In genomic region chr15:40289140-40289775, GRCh38 we compare ENCODE assay signal across 15 cellular contexts. TPM values are rescaled to one million over a fixed set of nuclear protein-coding genes. Genes with fewer than 3 reads are reported as not detected.
DNase-seq lines count a peak whose midpoint lies in the region; FAIRE-seq and TF ChIP-seq lines count a peak whose summit lies in the region.
"Had no signal": no experiment of that assay in that cellular context is flagged by ENCODE, and none has a peak within 500 bp of the region (broad histone marks: within the 10 kb centered on the region; RNA-seq: fewer than 3 reads in every experiment).

No MANE protein-coding gene starts in this region.

- H3K9me3 ChIP-seq in Caco-2 (no peaks in the 10 kb centered on the region), HEK293 (ENCODE audit: control insufficient read depth, insufficient read depth, low read depth, low read length) (no peaks in the 10 kb centered on the region), mammary epithelial cell (replicated peaks; ENCODE audit: insufficient read depth, low read length) (no peaks in the 10 kb centered on the region)

- H3K9me3 Mint-ChIP-seq in Caco-2 (ENCODE audit: unreplicated experiment) = no peaks in the 10 kb centered on the region
- no peaks in the 10 kb centered on the region for H3K9me3 Mint-ChIP-seq in neural crest cell
- H3K9me3 Mint-ChIP-seq: memory B cell; stimulated activated naive CD8-positive, alpha-beta T cell treated with anti-CD3 and anti-CD28 coated beads, Interleukin-15, amount 100 ng/mL, for 72 hours had no signal

- H3K4me3 Mint-ChIP-seq in Caco-2 (ENCODE audit: unreplicated experiment) (peak overlapping the region; percentile 76), neural crest cell (peak overlapping the region; percentile 61)
- H3K4me3 Mint-ChIP-seq: memory B cell; stimulated activated naive CD8-positive, alpha-beta T cell treated with anti-CD3 and anti-CD28 coated beads, Interleukin-15, amount 100 ng/mL, for 72 hours had no signal

- no peak overlapping the region for H3K4me3 ChIP-seq in Caco-2 (ENCODE audit: low read depth, low read length)
- no peak overlapping the region for H3K4me3 ChIP-seq in HEK293 (ENCODE audit: low read depth, low read length)
- H3K4me3 ChIP-seq in mammary epithelial cell (replicated peaks in 1 of 3; ENCODE audit: insufficient read depth in 1 of 3, low read depth in 2 of 3, low read length in 3 of 3) = no peak overlapping the region
- H3K4me3 ChIP-seq: GM12878 had no signal

- DNase-seq in Caco-2 (no peak), mammary epithelial cell (peak; percentile 41), neural crest cell (ENCODE audit: low read depth, low spot score) (no peak), T1000 (lab: John Stamatoyannopoulos, UW) (no peak), GM13976 (ENCODE audit: low spot score) (no peak), GM12891 (ENCODE audit: insufficient read length, low spot score) (no peak)
- DNase-seq: HCEC 1CT; NCI-H1694 treated with DMSO at 0.1 percent for 48 hours; stimulated activated CD4-positive, alpha-beta T cell treated with anti-CD3 and anti-CD28 coated beads, Interleukin-4, amount 100 ng/mL, for 24 hours; stimulated activated naive CD8-positive, alpha-beta T cell treated with anti-CD3 and anti-CD28 coated beads, Interleukin-15, amount 100 ng/mL, for 72 hours had no signal

- H3K4me2 ChIP-seq in mammary epithelial cell (ENCODE audit: insufficient read depth, low read depth, low read length) = no peak overlapping the region

- H3K4me1 Mint-ChIP-seq in Caco-2 (ENCODE audit: low read depth, unreplicated experiment) (no peaks in the 10 kb centered on the region), neural crest cell (peaks cover 38% of the 10 kb centered on the region)

- CTCF ChIA-PET in Caco-2 (lab: Charles Lee) = interaction anchor here (1.4 to 1.9 kb wide), 3 partner anchors 10 to 21 kb away, joined by 3 to 9 read pairs (median 7); no protein-coding TSS in a partner anchor
- CTCF ChIA-PET in HEK293 (lab: Yijun Ruan, JAX) = interaction anchor here (0.6 to 1.9 kb wide), 9 partner anchors 14 to 132 kb away, joined by 3 to 8 read pairs (median 3); partner anchors contain the start of gene PLCB2
- CTCF ChIA-PET in mammary epithelial cell (lab: Charles Lee; ENCODE audit: low non-redundant PET) = interaction anchor here (0.6 to 1.1 kb wide), 2 partner anchors 26 to 50 kb away, joined by 3 read pairs; no protein-coding TSS in a partner anchor

- H3K27me3 ChIP-seq in Caco-2 (replicated peaks; ENCODE audit: control insufficient read depth, insufficient read depth, low read length) (no peaks in the 10 kb centered on the region), mammary epithelial cell (ENCODE audit: insufficient read depth, low read length) (no peaks in the 10 kb centered on the region)

- no peaks in the 10 kb centered on the region for H3K79me2 ChIP-seq in mammary epithelial cell (ENCODE audit: insufficient read depth, low read length)

- no peaks in the 10 kb centered on the region for H4K20me1 ChIP-seq in mammary epithelial cell (ENCODE audit: insufficient read depth, low read length)

- POLR2A ChIA-PET in Caco-2 (lab: Charles Lee) = no interaction called here
- POLR2A ChIA-PET in HEK293 (lab: Yijun Ruan, JAX) = no interaction called here

- H3K27ac Mint-ChIP-seq in Caco-2 (ENCODE audit: unreplicated experiment) (no peak overlapping the region), neural crest cell (ENCODE audit: unreplicated experiment) (no peak overlapping the region)
- H3K27ac Mint-ChIP-seq: memory B cell; stimulated activated naive CD8-positive, alpha-beta T cell treated with anti-CD3 and anti-CD28 coated beads, Interleukin-15, amount 100 ng/mL, for 72 hours had no signal

- no peaks in the 10 kb centered on the region for H3K36me3 Mint-ChIP-seq in Caco-2 (ENCODE audit: insufficient read depth, unreplicated experiment)
- H3K36me3 Mint-ChIP-seq in neural crest cell (ENCODE audit: low read depth) = no peaks in the 10 kb centered on the region

- TF ChIP-seq CTCF in Caco-2 (IDR thresholded peaks at IDR 0.05; ENCODE audit: insufficient read depth in 1 of 2, low read depth in 1 of 2, low read length in 1 of 2, severe bottlenecking in 1 of 2, unreplicated experiment in 1 of 2) = no peak
- TF ChIP-seq CTCF in HEK293 (tag by site-specific recombination; IDR thresholded peaks at IDR 0.05) = no peak
- TF ChIP-seq CTCF in mammary epithelial cell (conservative IDR thresholded peaks at IDR 0.05 in 1 of 2, IDR thresholded peaks at IDR 0.05 in 1 of 2; ENCODE audit: extremely low read depth in 1 of 2, insufficient read depth in 1 of 2, low read depth in 1 of 2, low read length in 2 of 2) = peak in 1 of 2 donors; percentile 29
- no peak for TF ChIP-seq CTCF in neural crest cell (conservative IDR thresholded peaks at IDR 0.05)
- TF ChIP-seq CTCF in GM13976 (IDR thresholded peaks at IDR 0.05; ENCODE audit: borderline replicate concordance, control extremely low read depth, extremely low read depth, insufficient read depth, missing control alignments) = no peak

- H3K36me3 ChIP-seq in Caco-2 (ENCODE audit: control insufficient read depth, insufficient read depth, low read length) = no peaks in the 10 kb centered on the region
- no peaks in the 10 kb centered on the region for H3K36me3 ChIP-seq in HEK293 (ENCODE audit: control insufficient read depth in 2 of 2, insufficient read depth in 1 of 2, low read length in 2 of 2)
- no peaks in the 10 kb centered on the region for H3K36me3 ChIP-seq in mammary epithelial cell (ENCODE audit: insufficient read depth, low read length)

- intact Hi-C loops in Caco-2 (cut with micrococcal nuclease; ENCODE audit: unreplicated experiment) = no loop called here
- intact Hi-C loops in mammary epithelial cell (cut with micrococcal nuclease) = no loop called here

- dilution Hi-C loops in mammary epithelial cell (cut with HindIII; ENCODE audit: low sequenced_read_pairs) = loop anchor here (5.0 kb wide), 2 partner anchors 38 to 68 kb away; partner anchors contain the start of gene DISP2

- no peak overlapping the region for H3K9ac ChIP-seq in mammary epithelial cell (ENCODE audit: insufficient read depth, low read length)

- H3K27ac ChIP-seq in HEK293 (ENCODE audit: extremely low read depth, low read depth, low read length) (no peak overlapping the region), mammary epithelial cell (ENCODE audit: insufficient read depth, low read depth, low read length) (no peak overlapping the region)

- in situ Hi-C loops in mammary epithelial cell (cut with MboI; ENCODE audit: low sequenced_read_pairs in 2 of 2) (no loop called here), GM13976 (cut with MboI; ENCODE audit: low sequenced_read_pairs, unreplicated experiment) (no loop called here)

- FAIRE-seq in GM12891 (lab: Jason Lieb, UNC) = no peak
- FAIRE-seq: GM12878 had no signal

- WGBS in mammary epithelial cell (ENCODE audit: low coverage, missing lambda C conversion rate) = 52% methylated on average over 5 of the region's 6 CpGs

- TF ChIP-seq POLR2A in GM12891 (IDR thresholded peaks at IDR 0.05; ENCODE audit: low read depth, low read length) = no peak

- H2AFZ ChIP-seq in mammary epithelial cell (ENCODE audit: low read depth, low read length) = no peak overlapping the region

- BruUV-seq in Caco-2 (replicated peaks; lab: Mats Ljungman, UMichigan) (no TSS peak), mammary epithelial cell (replicated peaks; lab: Mats Ljungman, UMichigan) (no TSS peak)

- H3K27me3 Mint-ChIP-seq in Caco-2 (ENCODE audit: insufficient read depth, unreplicated experiment) (no peaks in the 10 kb centered on the region), neural crest cell (ENCODE audit: low read depth) (peaks cover 44% of the 10 kb centered on the region)
- H3K27me3 Mint-ChIP-seq: memory B cell had no signal

- H3K4me1 ChIP-seq in Caco-2 = no peaks in the 10 kb centered on the region
- H3K4me1 ChIP-seq in HEK293 (ENCODE audit: control insufficient read depth, insufficient read depth, low read length) = peaks cover 6% of the 10 kb centered on the region
- H3K4me1 ChIP-seq in mammary epithelial cell (ENCODE audit: insufficient read depth, low read length) = peaks cover 5% of the 10 kb centered on the region

TF ChIP-seq in HEK293, 187 proteins besides CTCF, POLR2A, EP300 and RAD21 (continues in another document):
- TF ChIP-seq GLIS1 (tag by site-specific recombination; IDR thresholded peaks at IDR 0.05) = peak; percentile 14; the same call in 1 of the 2 replicates
- peak; percentile 40 for TF ChIP-seq ZIC2 (tag by site-specific recombination; IDR thresholded peaks at IDR 0.05)

TF ChIP-seq in GM12891, 5 proteins besides CTCF, POLR2A, EP300 and RAD21:
- TF ChIP-seq POU2F2 (IDR thresholded peaks at IDR 0.05; ENCODE audit: low read depth, low read length) (no peak), POLR2AphosphoS5 (IDR thresholded peaks at IDR 0.05; ENCODE audit: low read depth, low read length) (no peak), SPI1 (IDR thresholded peaks at IDR 0.05; ENCODE audit: low read depth, low read length) (no peak), PAX5 (IDR thresholded peaks at IDR 0.05; ENCODE audit: insufficient read depth, low read length, severe bottlenecking) (no peak), TAF1 (IDR thresholded peaks at IDR 0.05; ENCODE audit: low read depth, low read length) (no peak)

RNA-seq across cellular contexts. Expression of gene ANKRD63, which starts 6.4 kb away (rescaled TPM):
- total RNA-seq in Caco-2 (2022) (0.28 and 0.79 TPM in 2 replicates), mammary epithelial cell (not detected), neural crest cell (not detected in 2 replicates)
- polyA plus RNA-seq in mammary epithelial cell = not detected
- polyA minus RNA-seq in mammary epithelial cell = not detected
- polyA plus RNA-seq in GM12891 (2012; ENCODE audit: low read depth, missing spikeins) = not detected
- total RNA-seq: GM12878, RPMI7951 had no signal
- polyA plus RNA-seq: GM12878 had no signal

RNA-seq across cellular contexts. Expression of gene PLCB2, which starts 18.5 kb away (rescaled TPM):
- total RNA-seq in Caco-2 (2022) = 4.0 and 4.7 TPM in 2 replicates
- total RNA-seq in mammary epithelial cell = 1 to 10 TPM in 1 of 2 donors, under 1 TPM in 1; 0.67 to 1.4 TPM
- polyA plus RNA-seq in mammary epithelial cell = 0.97 TPM
- polyA minus RNA-seq in mammary epithelial cell = not detected
- 8.7 and 8.8 TPM in 2 replicates for total RNA-seq in neural crest cell
- polyA plus RNA-seq in GM12891 (2012; ENCODE audit: low read depth, missing spikeins) = 22.2 TPM

RNA-seq across cellular contexts. Expression of gene INAFM2, which starts 34.2 kb away (rescaled TPM):
- total RNA-seq in Caco-2 (2022) (13.4 and 15.4 TPM in 2 replicates), mammary epithelial cell (10 to 100 TPM; 25.5 to 28.0 TPM), neural crest cell (22.8 and 27.5 TPM in 2 replicates)
- 10.9 TPM for polyA plus RNA-seq in mammary epithelial cell
- 40.5 TPM for polyA minus RNA-seq in mammary epithelial cell
- polyA plus RNA-seq in GM12891 (2012; ENCODE audit: low read depth, missing spikeins) = 3.0 TPM

RNA-seq across cellular contexts. Expression of gene PAK6, which starts 50.4 kb away (rescaled TPM):
- 19.9 and 20.7 TPM in 2 replicates for total RNA-seq in Caco-2 (2022)
- 10 to 100 TPM; 13.7 to 33.8 TPM for total RNA-seq in mammary epithelial cell
- 24.6 TPM for polyA plus RNA-seq in mammary epithelial cell
- polyA minus RNA-seq in mammary epithelial cell = 11.1 TPM
- total RNA-seq in neural crest cell = 0.28 and 0.93 TPM in 2 replicates
- 1.3 TPM for polyA plus RNA-seq in GM12891 (2012; ENCODE audit: low read depth, missing spikeins)
- total RNA-seq: pulmonary artery endothelial cell had no signal

RNA-seq across cellular contexts. Expression of gene CCDC9B, which starts 51.5 kb away (rescaled TPM):
- total RNA-seq in Caco-2 (2022) = 0.86 and 0.95 TPM in 2 replicates
- total RNA-seq in mammary epithelial cell = 100 to 1,000 TPM in 1 of 2 donors, 10 to 100 TPM in 1; 67.3 to 164 TPM
- 7.4 TPM for polyA plus RNA-seq in mammary epithelial cell
- 99.0 TPM for polyA minus RNA-seq in mammary epithelial cell
- total RNA-seq in neural crest cell = 0.33 TPM in 1 of 2 replicates, not detected in the other
- polyA plus RNA-seq in GM12891 (2012; ENCODE audit: low read depth, missing spikeins) = 0.06 TPM
